Comparison of ENCODE assay signal across 9 cellular contexts in genomic region chr11:122883682-122883981, GRCh38. TPM values are rescaled to one million over a fixed set of nuclear protein-coding genes. Genes with fewer than 3 reads are reported as not detected.
DNase-seq lines count a peak whose midpoint lies in the region; ATAC-seq, FAIRE-seq and TF ChIP-seq lines count a peak whose summit lies in the region.
"Had no signal": no experiment of that assay in that cellular context is flagged by ENCODE, and none has a peak within 500 bp of the region (broad histone marks: within the 10 kb centered on the region; RNA-seq: fewer than 3 reads in every experiment).

No MANE protein-coding gene starts in this region.

- CTCF ChIA-PET in activated naive CD4-positive, alpha-beta T cell treated with anti-CD3 and anti-CD28 coated beads, Interleukin-2, amount 10 ng/mL, durations not matched to agents 7 days and 5 days (lab: Charles Lee): interaction anchor here (0.6 to 1.1 kb wide), 4 partner anchors 125 to 174 kb away, joined by 3 to 5 read pairs (median 3); no protein-coding TSS in a partner anchor

- H3K27ac Mint-ChIP-seq in activated naive CD4-positive, alpha-beta T cell treated with anti-CD3 and anti-CD28 coated beads, Interleukin-2, amount 10 ng/mL, durations not matched to agents 7 days and 5 days: peak overlapping the region; percentile 53
- peak overlapping the region in 1 of 2 donors; percentile 86 for H3K27ac Mint-ChIP-seq in activated naive CD4-positive, alpha-beta T cell treated with anti-CD3 and anti-CD28 coated beads, Interleukin-2, amount 50 U/mL, for 72 hours
- H3K27ac Mint-ChIP-seq in mesothelial cell of epicardium (peak overlapping the region; percentile 91), type B pancreatic cell (peak overlapping the region; percentile 94)

- peak overlapping the region; percentile 71 for H3K4me3 Mint-ChIP-seq in activated naive CD4-positive, alpha-beta T cell treated with anti-CD3 and anti-CD28 coated beads, Interleukin-2, amount 10 ng/mL, durations not matched to agents 7 days and 5 days
- H3K4me3 Mint-ChIP-seq in mesothelial cell of epicardium (peak overlapping the region; percentile 74), type B pancreatic cell (peak overlapping the region; percentile 93)

- FAIRE-seq in bronchial epithelial cell (lab: Jason Lieb, UNC): no peak

- no peaks in the 10 kb centered on the region for H3K9me3 Mint-ChIP-seq in activated naive CD4-positive, alpha-beta T cell treated with anti-CD3 and anti-CD28 coated beads, Interleukin-2, amount 10 ng/mL, durations not matched to agents 7 days and 5 days
- H3K9me3 Mint-ChIP-seq in activated naive CD4-positive, alpha-beta T cell treated with anti-CD3 and anti-CD28 coated beads, Interleukin-2, amount 50 U/mL, for 72 hours: no peaks in the 10 kb centered on the region
- H3K9me3 Mint-ChIP-seq in mesothelial cell of epicardium (no peaks in the 10 kb centered on the region), type B pancreatic cell (no peaks in the 10 kb centered on the region)

- H3K27me3 ChIP-seq in bronchial epithelial cell (ENCODE audit: control insufficient read depth, insufficient read depth, low read length): no peaks in the 10 kb centered on the region

- TF ChIP-seq CTCF in bronchial epithelial cell (IDR thresholded peaks at IDR 0.05; ENCODE audit: insufficient read depth, low read length, severe bottlenecking) (no peak), mesothelial cell of epicardium (IDR thresholded peaks at IDR 0.05; ENCODE audit: unreplicated experiment) (no peak), type B pancreatic cell (conservative IDR thresholded peaks at IDR 0.05) (no peak)

- peaks cover 26% of the 10 kb centered on the region for H3K27me3 Mint-ChIP-seq in activated naive CD4-positive, alpha-beta T cell treated with anti-CD3 and anti-CD28 coated beads, Interleukin-2, amount 10 ng/mL, durations not matched to agents 7 days and 5 days
- peaks cover 12% of the 10 kb centered on the region for H3K27me3 Mint-ChIP-seq in mesothelial cell of epicardium (ENCODE audit: low read depth)
- H3K27me3 Mint-ChIP-seq in type B pancreatic cell: peaks cover 36% of the 10 kb centered on the region

- no peaks in the 10 kb centered on the region for H3K36me3 Mint-ChIP-seq in activated naive CD4-positive, alpha-beta T cell treated with anti-CD3 and anti-CD28 coated beads, Interleukin-2, amount 10 ng/mL, durations not matched to agents 7 days and 5 days
- H3K36me3 Mint-ChIP-seq in activated naive CD4-positive, alpha-beta T cell treated with anti-CD3 and anti-CD28 coated beads, Interleukin-2, amount 50 U/mL, for 72 hours: no peaks in the 10 kb centered on the region
- H3K36me3 Mint-ChIP-seq in mesothelial cell of epicardium: peaks cover 11% of the 10 kb centered on the region
- no peaks in the 10 kb centered on the region for H3K36me3 Mint-ChIP-seq in type B pancreatic cell

- H3K4me3 ChIP-seq in bronchial epithelial cell (ENCODE audit: low read depth, low read length): peak overlapping the region; percentile 72

- H3K4me1 Mint-ChIP-seq in activated naive CD4-positive, alpha-beta T cell treated with anti-CD3 and anti-CD28 coated beads, Interleukin-2, amount 10 ng/mL, durations not matched to agents 7 days and 5 days: peaks cover 12% of the 10 kb centered on the region
- H3K4me1 Mint-ChIP-seq in mesothelial cell of epicardium (peaks cover 12% of the 10 kb centered on the region), type B pancreatic cell (ENCODE audit: unreplicated experiment) (peaks cover 7% of the 10 kb centered on the region)

- no peak for ATAC-seq in activated naive CD4-positive, alpha-beta T cell treated with anti-CD3 and anti-CD28 coated beads, Interleukin-2, amount 50 U/mL, for 72 hours
- no peak for ATAC-seq in HG02884 (IDR thresholded peaks at IDR 0.05; ENCODE audit: unreplicated experiment)

- no peak for DNase-seq in activated naive CD4-positive, alpha-beta T cell treated with anti-CD3 and anti-CD28 coated beads, Interleukin-2, amount 10 ng/mL, durations not matched to agents 7 days and 5 days
- DNase-seq in activated naive CD4-positive, alpha-beta T cell treated with anti-CD3 and anti-CD28 coated beads, Interleukin-2, amount 50 U/mL, for 72 hours (ENCODE audit: low spot score in 2 of 2): no peak
- DNase-seq in bronchial epithelial cell (ENCODE audit: low read depth): no peak
- DNase-seq in mesothelial cell of epicardium (ENCODE audit: low spot score in 2 of 2, unreplicated experiment in 2 of 2): no peak
- no peak for DNase-seq in type B pancreatic cell (ENCODE audit: extremely low spot score, unreplicated experiment)
- no peak for DNase-seq in activated CD4-positive, CD25-positive, alpha-beta regulatory T cell (lab: John Stamatoyannopoulos, UW)
- no peak for DNase-seq in activated gamma-delta T cell treated with Interleukin-2 at 50 U/mL for 16 hours
- DNase-seq: SIG-M5 had no signal

- H3K36me3 ChIP-seq in bronchial epithelial cell (ENCODE audit: control insufficient read depth, insufficient read depth, low read length): no peaks in the 10 kb centered on the region

RNA-seq across cellular contexts. Expression of gene JHY, which starts 1.1 kb away (rescaled TPM):
- 1 to 10 TPM; 1.5 to 2.2 TPM for total RNA-seq in activated naive CD4-positive, alpha-beta T cell treated with anti-CD3 and anti-CD28 coated beads, Interleukin-2, amount 50 U/mL, for 72 hours
- total RNA-seq in bronchial epithelial cell (1.1 and 2.9 TPM in 2 replicates), mesothelial cell of epicardium (6.4 to 7.4 TPM (median 6.8 TPM) in 3 replicates), type B pancreatic cell (ENCODE audit: low replicate concordance) (3.7 and 4.2 TPM in 2 replicates)

RNA-seq across cellular contexts. Expression of gene CRTAM, which starts 45.3 kb away (rescaled TPM):
- total RNA-seq in activated naive CD4-positive, alpha-beta T cell treated with anti-CD3 and anti-CD28 coated beads, Interleukin-2, amount 50 U/mL, for 72 hours: under 1 TPM; 0.43 to 0.56 TPM
- total RNA-seq in bronchial epithelial cell: 0.79 TPM in 1 of 2 replicates, not detected in the other
- not detected in 3 replicates for total RNA-seq in mesothelial cell of epicardium
- not detected in 2 replicates for total RNA-seq in type B pancreatic cell (ENCODE audit: low replicate concordance)
